9 cellular contexts compared by ENCODE assay signal in genomic region chr17:32822996-32823395, GRCh38. TPM values are rescaled to one million over a fixed set of nuclear protein-coding genes. Genes with fewer than 3 reads are reported as not detected.
A peak's percentile ranks its signal among the peaks of the same experiment; 100 is the strongest.
DNase-seq lines count a peak whose midpoint lies in the region; ATAC-seq and TF ChIP-seq lines count a peak whose summit lies in the region.
"Had no signal": no experiment of that assay in that cellular context is flagged by ENCODE, and none has a peak within 500 bp of the region (broad histone marks: within the 10 kb centered on the region; RNA-seq: fewer than 3 reads in every experiment).

No MANE protein-coding gene starts in this region.

- H3K4me3 ChIP-seq in heart left ventricle, result peak overlapping the region in 10 of 12 donors; percentile 34 to 60 (median 52)
- H3K4me3 ChIP-seq in rectal smooth muscle tissue (ENCODE audit: low read length), result peak overlapping the region; percentile 31

- H3K36me3 ChIP-seq in heart left ventricle (no peaks in the 10 kb centered on the region), rectal smooth muscle tissue (ENCODE audit: control insufficient read depth, insufficient read depth, low read length) (no peaks in the 10 kb centered on the region)

- no peaks in the 10 kb centered on the region for H3K27me3 ChIP-seq in heart left ventricle
- H3K27me3 ChIP-seq in rectal smooth muscle tissue (ENCODE audit: control insufficient read depth, insufficient read depth, low read length), result no peaks in the 10 kb centered on the region

- peaks cover 0 to 38% (median 13%) of the 10 kb centered on the region in 12 donors for H3K4me1 ChIP-seq in heart left ventricle
- no peaks in the 10 kb centered on the region for H3K4me1 ChIP-seq in rectal smooth muscle tissue (ENCODE audit: control insufficient read depth, insufficient read depth, low read length)

- no peak overlapping the region for H3K9ac ChIP-seq in rectal smooth muscle tissue (ENCODE audit: low read length)

- intact Hi-C loops in heart left ventricle (cut with DNase I), result loop anchor here in 2 of 10 donors (10.0 kb wide), 1 partner anchor 52 kb away; the partner anchor contains the start of gene MYO1D (in 2 of the 2)

- ATAC-seq in heart left ventricle, result peak in 2 of 4 donors; percentile 29 to 36
- ATAC-seq in HG02759 (IDR thresholded peaks at IDR 0.05; ENCODE audit: unreplicated experiment), result no peak

- in situ Hi-C loops in GM13977 (cut with MboI; ENCODE audit: low pct_unique_long_range_greater_than_20kb, low sequenced_read_pairs, unreplicated experiment) (no loop called here), SK-MEL-5 (cut with HindIII; ENCODE audit: low pct_unique_long_range_greater_than_20kb, low sequenced_read_pairs) (no loop called here)

- TF ChIP-seq POLR2A in heart left ventricle (IDR thresholded peaks at IDR 0.05), result no peak

- TF ChIP-seq CTCF in GM13977 (IDR thresholded peaks at IDR 0.05; ENCODE audit: extremely low read depth, insufficient read depth, missing control alignments), result no peak
- no peak for TF ChIP-seq CTCF in heart left ventricle (IDR thresholded peaks at IDR 0.05)

- H3K27ac ChIP-seq in heart left ventricle (no peak overlapping the region), rectal smooth muscle tissue (ENCODE audit: low read depth, low read length) (no peak overlapping the region)

- WGBS in heart left ventricle, 4 donors, result 45 to 68% (median 54%) methylated on average over 2 of the region's 2 CpGs

- no peaks in the 10 kb centered on the region for H3K9me3 ChIP-seq in heart left ventricle

- DNase-seq in GM13977 (ENCODE audit: low spot score) (peak; percentile 44), SK-MEL-5 (ENCODE audit: low read depth, low spot score) (peak; percentile 62), heart left ventricle (no peak), DMS153 (lab: John Stamatoyannopoulos, UW) (no peak)
- DNase-seq in activated CD4-positive, alpha-beta T cell treated with anti-CD3 and anti-CD28 coated beads for 48 hours, result no peak
- no peak for DNase-seq in stimulated activated CD4-positive, alpha-beta T cell treated with anti-CD3 and anti-CD28 coated beads, Interleukin-12 subunit alpha, Interleukin-12 subunit beta, amount 100 ng/mL, for 4 hours
- DNase-seq: NCI-H146 had no signal

RNA-seq across cellular contexts. Expression of gene MYO1D, which starts 53.9 kb away (rescaled TPM):
- 44.5 and 53.0 TPM in 2 replicates for total RNA-seq in SK-MEL-5 (2014; rRNA removed; shearing (Covaris generic))
- 57.1 and 76.9 TPM in 2 replicates for polyA plus RNA-seq in SK-MEL-5 (2015; cell fraction: cytosol; rRNA removed)
- polyA plus RNA-seq in SK-MEL-5 (2015; cell fraction: nucleus; rRNA removed), result 24.8 and 31.3 TPM in 2 replicates
- 10 to 100 TPM in 5 of 9 donors, 1 to 10 TPM in 4; 4.7 to 15.5 (median 10.4) TPM for total RNA-seq in heart left ventricle
- polyA plus RNA-seq in heart left ventricle, result 1 to 10 TPM; 3.3 to 5.6 TPM

Comparison
In these comparisons a context has a peak if more than half of its experiments do, and no peak if none do; other contexts are left out.
1. DNase-seq: peak in GM13977 (single experiment) and SK-MEL-5 (single experiment); none in heart left ventricle (0 of 5), DMS153 (single experiment), activated CD4-positive, alpha-beta T cell treated with anti-CD3 and anti-CD28 coated beads for 48 hours (single experiment) and stimulated activated CD4-positive, alpha-beta T cell treated with anti-CD3 and anti-CD28 coated beads, Interleukin-12 subunit alpha, Interleukin-12 subunit beta, amount 100 ng/mL, for 4 hours (single experiment).